Comparison of ENCODE assay signal across 1 cellular context in the genomic region with DNA sequence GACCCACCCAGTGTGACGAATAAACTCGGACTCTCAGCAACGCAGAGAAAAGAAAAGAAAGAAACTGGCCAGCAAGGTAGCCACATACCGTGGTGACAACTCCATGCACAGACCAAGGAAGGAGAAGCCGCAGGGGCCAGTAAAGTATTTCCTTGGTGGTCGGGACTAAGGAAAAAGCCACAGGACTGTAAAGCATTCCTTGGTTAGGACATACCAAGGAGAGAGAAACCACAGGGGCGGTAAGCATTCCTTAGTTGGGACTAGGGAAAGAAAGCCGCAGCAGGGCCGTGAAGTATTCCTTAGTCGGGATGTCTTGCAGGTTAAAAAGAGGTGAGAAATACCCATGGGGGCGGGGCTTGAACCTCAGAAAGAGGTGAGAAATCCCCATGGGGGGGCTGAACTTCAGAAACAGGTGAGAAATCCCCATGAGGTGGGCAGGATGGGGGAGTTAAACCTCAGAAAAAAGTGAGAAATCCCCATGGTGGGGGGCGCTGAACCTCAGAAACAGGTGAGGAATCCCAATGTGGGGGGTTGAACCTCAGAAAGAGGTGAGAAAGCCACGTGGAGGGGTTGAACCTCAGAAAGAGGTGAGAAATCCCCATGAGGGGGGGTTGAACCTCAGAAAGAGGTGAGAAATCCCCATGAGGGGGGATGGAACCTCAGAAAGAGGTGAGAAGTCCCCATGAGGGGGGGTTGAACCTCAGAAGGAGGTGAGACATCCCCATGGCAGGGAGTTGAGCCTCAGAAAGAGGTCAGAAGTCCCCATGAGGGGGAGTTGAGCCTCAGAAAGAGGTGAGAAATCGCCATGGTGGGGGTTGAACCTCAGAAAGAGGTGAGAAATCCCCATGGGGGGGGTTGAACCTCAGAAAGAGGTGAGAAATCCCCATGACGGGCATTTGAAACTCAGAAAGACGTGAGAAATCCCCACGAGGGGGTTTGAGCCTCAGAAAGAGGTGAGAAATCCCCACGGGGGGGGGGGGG.
A peak's percentile ranks its signal among the peaks of the same experiment; 100 is the strongest.
TF ChIP-seq lines count a peak whose summit lies in the region.

No MANE protein-coding gene starts in this region.

TF ChIP-seq in H1, 55 proteins besides CTCF, POLR2A, EP300 and RAD21:
- TF ChIP-seq SP1 (IDR thresholded peaks at IDR 0.05; ENCODE audit: low read depth, low read length) = peak; percentile 60; the same call in 1 of the 2 replicates
- 0 out of 4 replicates have a peak, but pooled peaks of 1 of the 2 experiments have one; percentile 11 for TF ChIP-seq HDAC2 (IDR thresholded peaks at IDR 0.05; ENCODE audit: borderline replicate concordance in 1 of 2, low read depth in 2 of 2, low read length in 2 of 2)
- TF ChIP-seq SIRT6 (IDR thresholded peaks at IDR 0.05; ENCODE audit: low read length) = no peak
- no peak for TF ChIP-seq SIX5 (IDR thresholded peaks at IDR 0.05; ENCODE audit: low read depth, low read length)
- no peak for TF ChIP-seq BCL11A (IDR thresholded peaks at IDR 0.05; ENCODE audit: low read depth in 2 of 2, low read length in 2 of 2)
- TF ChIP-seq ATF2 (IDR thresholded peaks at IDR 0.05; ENCODE audit: low read length) = no peak
- peak; percentile 60; the same call in 1 of the 2 replicates for TF ChIP-seq KDM1A (IDR thresholded peaks at IDR 0.05; ENCODE audit: borderline replicate concordance, low read length)
- TF ChIP-seq GABPA (IDR thresholded peaks at IDR 0.05; ENCODE audit: borderline replicate concordance, insufficient read depth, low read length) = no peak
- peak; percentile 92; the same call in 1 of the 2 replicates for TF ChIP-seq TEAD4 (IDR thresholded peaks at IDR 0.05; ENCODE audit: low read depth, low read length)
- TF ChIP-seq CEBPB (IDR thresholded peaks at IDR 0.05; ENCODE audit: low read depth, low read length) = 0 out of 2 replicates have a peak, but pooled peaks have one; percentile 1
- no peak for TF ChIP-seq POU5F1 (IDR thresholded peaks at IDR 0.05; ENCODE audit: low read depth, low read length)
- peak; percentile 66; the same call in 1 of the 2 replicates for TF ChIP-seq JUND (IDR thresholded peaks at IDR 0.05; ENCODE audit: low read length)
- TF ChIP-seq SRF (IDR thresholded peaks at IDR 0.05; ENCODE audit: low read depth, low read length) = no peak
- no peak for TF ChIP-seq CBX8 (IDR thresholded peaks at IDR 0.05; ENCODE audit: borderline replicate concordance, low read depth, low read length)
- no peak for TF ChIP-seq TAF7 (optimal IDR thresholded peaks at IDR 0.05; ENCODE audit: borderline replicate concordance, low read depth, low read length)
- 0 out of 2 replicates have a peak, but pooled peaks have one; percentile 29 for TF ChIP-seq TAF1 (IDR thresholded peaks at IDR 0.05; ENCODE audit: low read depth, low read length)
- peak; percentile 69 for TF ChIP-seq CHD1 (IDR thresholded peaks at IDR 0.05; ENCODE audit: low read depth, low read length)
- TF ChIP-seq ASH2L (IDR thresholded peaks at IDR 0.05; ENCODE audit: low read length) = peak; percentile 40
